21 cellular contexts compared by ENCODE assay signal in genomic region chr1:61123321-61123720, GRCh38.
"Had no signal": no experiment of that assay in that cellular context is flagged by ENCODE, and none has a peak within 500 bp of the region (broad histone marks: within the 10 kb centered on the region; RNA-seq: fewer than 3 reads in every experiment).

No MANE protein-coding gene starts in this region.

- H3K27ac ChIP-seq: coronary artery, epithelial cell of prostate, left lung, suprapubic skin, transverse colon had no signal

- H3K27me3 ChIP-seq: left lung, suprapubic skin, transverse colon had no signal

- ATAC-seq: left lung; natural killer cell treated with Interleukin-12 subunit alpha and Interleukin-12 subunit beta and Interleukin-15 and Interleukin-18, amount 100 ng/mL, for 72 hours; right cardiac atrium; T-cell had no signal

- H3K4me3 Mint-ChIP-seq: activated naive CD8-positive, alpha-beta T cell treated with anti-CD3 and anti-CD28 coated beads for 36 hours; activated T-helper 17 cell treated with anti-CD3 and anti-CD28 coated beads, Interleukin-2, amount 50 U/mL, for 72 hours; natural killer cell treated with Interleukin-12 subunit alpha and Interleukin-12 subunit beta and Interleukin-15 and Interleukin-18, amount 100 ng/mL, for 72 hours; stimulated activated naive CD8-positive, alpha-beta T cell treated with anti-CD3 and anti-CD28 coated beads, Interleukin-15, Interleukin-2, amounts not matched to agents 100 ng/mL and 50 ng/mL, for 24 hours; T-cell; T-helper 2 cell treated with Interferon-gamma antibody and Interleukin-4, amounts not matched to agents 5 μg/mL and 100 μg/mL, for 36 hours had no signal

- H3K9me3 Mint-ChIP-seq: activated naive CD8-positive, alpha-beta T cell treated with anti-CD3 and anti-CD28 coated beads for 36 hours; activated T-helper 17 cell treated with anti-CD3 and anti-CD28 coated beads, Interleukin-2, amount 50 U/mL, for 72 hours; natural killer cell treated with Interleukin-12 subunit alpha and Interleukin-12 subunit beta and Interleukin-15 and Interleukin-18, amount 100 ng/mL, for 72 hours; stimulated activated naive CD8-positive, alpha-beta T cell treated with anti-CD3 and anti-CD28 coated beads, Interleukin-15, Interleukin-2, amounts not matched to agents 100 ng/mL and 50 ng/mL, for 24 hours; T-cell; T-helper 2 cell treated with Interferon-gamma antibody and Interleukin-4, amounts not matched to agents 5 μg/mL and 100 μg/mL, for 36 hours had no signal

- DNase-seq: activated CD4-positive, alpha-beta T cell treated with anti-CD3 and anti-CD28 coated beads for 1 hour; activated CD4-positive, alpha-beta T cell treated with anti-CD3 and anti-CD28 coated beads, Interleukin-2, amount 50 U/mL, for 1 hour; activated naive CD4-positive, alpha-beta T cell; activated naive CD8-positive, alpha-beta T cell treated with anti-CD3 and anti-CD28 coated beads for 36 hours; activated T-cell treated with anti-CD3 and anti-CD28 coated beads, Interleukin-2, amount 50 U/mL, for 1 hour; cerebellar nuclear complex; left lung; right cardiac atrium; stimulated activated CD4-positive, alpha-beta T cell treated with anti-CD3 and anti-CD28 coated beads, Interleukin-12 subunit alpha, Interleukin-12 subunit beta, amount 100 ng/mL, for 4 hours; T-cell; transverse colon had no signal

- H3K4me3 ChIP-seq: coronary artery, left lung, prostate gland, suprapubic skin, transverse colon had no signal

- H3K27ac Mint-ChIP-seq: activated naive CD8-positive, alpha-beta T cell treated with anti-CD3 and anti-CD28 coated beads for 36 hours; activated T-helper 17 cell treated with anti-CD3 and anti-CD28 coated beads, Interleukin-2, amount 50 U/mL, for 72 hours; natural killer cell treated with Interleukin-12 subunit alpha and Interleukin-12 subunit beta and Interleukin-15 and Interleukin-18, amount 100 ng/mL, for 72 hours; stimulated activated naive CD8-positive, alpha-beta T cell treated with anti-CD3 and anti-CD28 coated beads, Interleukin-15, Interleukin-2, amounts not matched to agents 100 ng/mL and 50 ng/mL, for 24 hours; T-cell; T-helper 2 cell treated with Interferon-gamma antibody and Interleukin-4, amounts not matched to agents 5 μg/mL and 100 μg/mL, for 36 hours had no signal

- H3K27me3 Mint-ChIP-seq: activated T-helper 17 cell treated with anti-CD3 and anti-CD28 coated beads, Interleukin-2, amount 50 U/mL, for 72 hours; stimulated activated naive CD8-positive, alpha-beta T cell treated with anti-CD3 and anti-CD28 coated beads, Interleukin-15, Interleukin-2, amounts not matched to agents 100 ng/mL and 50 ng/mL, for 24 hours had no signal

- H3K9me3 ChIP-seq: left lung, prostate gland, suprapubic skin, transverse colon had no signal

- FAIRE-seq: bronchial epithelial cell, urothelium cell line had no signal

- H3K4me1 Mint-ChIP-seq: activated T-helper 17 cell treated with anti-CD3 and anti-CD28 coated beads, Interleukin-2, amount 50 U/mL, for 72 hours had no signal

- H3K36me3 ChIP-seq: left lung, prostate gland, suprapubic skin, transverse colon had no signal

- H3K36me3 Mint-ChIP-seq: activated naive CD8-positive, alpha-beta T cell treated with anti-CD3 and anti-CD28 coated beads for 36 hours; natural killer cell treated with Interleukin-12 subunit alpha and Interleukin-12 subunit beta and Interleukin-15 and Interleukin-18, amount 100 ng/mL, for 72 hours; T-cell had no signal
